1 cellular context compared by ENCODE assay signal in genomic region chr6:11093591-11094410, GRCh38.
A peak's percentile ranks its signal among the peaks of the same experiment; 100 is the strongest.
TF ChIP-seq lines count a peak whose summit lies in the region.

Gene SMIM13 (plus strand): TSS chr6:11093834. CDS start chr6:11094314, 480 bp downstream.

TF ChIP-seq in HepG2, 621 proteins besides CTCF, POLR2A, EP300 and RAD21 (continued from another document and continues in another):
- TF ChIP-seq, protein P1, sequence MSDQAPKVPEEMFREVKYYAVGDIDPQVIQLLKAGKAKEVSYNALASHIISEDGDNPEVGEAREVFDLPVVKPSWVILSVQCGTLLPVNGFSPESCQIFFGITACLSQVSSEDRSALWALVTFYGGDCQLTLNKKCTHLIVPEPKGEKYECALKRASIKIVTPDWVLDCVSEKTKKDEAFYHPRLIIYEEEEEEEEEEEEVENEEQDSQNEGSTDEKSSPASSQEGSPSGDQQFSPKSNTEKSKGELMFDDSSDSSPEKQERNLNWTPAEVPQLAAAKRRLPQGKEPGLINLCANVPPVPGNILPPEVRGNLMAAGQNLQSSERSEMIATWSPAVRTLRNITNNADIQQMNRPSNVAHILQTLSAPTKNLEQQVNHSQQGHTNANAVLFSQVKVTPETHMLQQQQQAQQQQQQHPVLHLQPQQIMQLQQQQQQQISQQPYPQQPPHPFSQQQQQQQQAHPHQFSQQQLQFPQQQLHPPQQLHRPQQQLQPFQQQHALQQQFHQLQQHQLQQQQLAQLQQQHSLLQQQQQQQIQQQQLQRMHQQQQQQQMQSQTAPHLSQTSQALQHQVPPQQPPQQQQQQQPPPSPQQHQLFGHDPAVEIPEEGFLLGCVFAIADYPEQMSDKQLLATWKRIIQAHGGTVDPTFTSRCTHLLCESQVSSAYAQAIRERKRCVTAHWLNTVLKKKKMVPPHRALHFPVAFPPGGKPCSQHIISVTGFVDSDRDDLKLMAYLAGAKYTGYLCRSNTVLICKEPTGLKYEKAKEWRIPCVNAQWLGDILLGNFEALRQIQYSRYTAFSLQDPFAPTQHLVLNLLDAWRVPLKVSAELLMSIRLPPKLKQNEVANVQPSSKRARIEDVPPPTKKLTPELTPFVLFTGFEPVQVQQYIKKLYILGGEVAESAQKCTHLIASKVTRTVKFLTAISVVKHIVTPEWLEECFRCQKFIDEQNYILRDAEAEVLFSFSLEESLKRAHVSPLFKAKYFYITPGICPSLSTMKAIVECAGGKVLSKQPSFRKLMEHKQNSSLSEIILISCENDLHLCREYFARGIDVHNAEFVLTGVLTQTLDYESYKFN (CRISPR knock-in tag; conservative IDR thresholded peaks at IDR 0.05), result peak; percentile 55
- no peak for TF ChIP-seq ZNF841 (CRISPR knock-in tag; IDR thresholded peaks at IDR 0.05; ENCODE audit: borderline replicate concordance)
- no peak for TF ChIP-seq CERS6 (CRISPR knock-in tag; IDR thresholded peaks at IDR 0.05)
- TF ChIP-seq ZNF543 (CRISPR knock-in tag; IDR thresholded peaks at IDR 0.05), result 0 out of 2 replicates have a peak, but pooled peaks have one; percentile 27
- no peak for TF ChIP-seq TRIM24 (CRISPR knock-in tag; IDR thresholded peaks at IDR 0.05)
- no peak for TF ChIP-seq ZNF564 (CRISPR knock-in tag; IDR thresholded peaks at IDR 0.05)
- peak; percentile 68; the same call in 1 of the 2 replicates for TF ChIP-seq FOSL2 (CRISPR knock-in tag; IDR thresholded peaks at IDR 0.05)
- peak; percentile 96; the same call in 1 of the 2 replicates for TF ChIP-seq ZFP91 (CRISPR knock-in tag; IDR thresholded peaks at IDR 0.05; ENCODE audit: borderline replicate concordance)
- peak; percentile 88 for TF ChIP-seq IKZF5 (CRISPR knock-in tag; IDR thresholded peaks at IDR 0.05)
- TF ChIP-seq RXRA (CRISPR knock-in tag; IDR thresholded peaks at IDR 0.05), result peak; percentile 72
- TF ChIP-seq CBX2 (IDR thresholded peaks at IDR 0.05; ENCODE audit: low read depth, low read length), result no peak
- TF ChIP-seq CBX2 (CRISPR knock-in tag; IDR thresholded peaks at IDR 0.05; ENCODE audit: low read depth), result peak; percentile 56
- TF ChIP-seq ZNF800 (CRISPR knock-in tag; IDR thresholded peaks at IDR 0.05), result peak; percentile 47; the same call in 1 of the 2 replicates
- peak; percentile 93; the same call in 1 of the 2 replicates for TF ChIP-seq ZNF597 (CRISPR knock-in tag; IDR thresholded peaks at IDR 0.05)
- peak; percentile 77; the same call in 1 of the 2 replicates for TF ChIP-seq NFKBIZ (CRISPR knock-in tag; IDR thresholded peaks at IDR 0.05)
- peak; percentile 66; the same call in 1 of the 2 replicates for TF ChIP-seq PCBP1 (IDR thresholded peaks at IDR 0.05; ENCODE audit: borderline replicate concordance, low read depth, low read length)
- no peak for TF ChIP-seq CCAR2 (optimal IDR thresholded peaks at IDR 0.05; ENCODE audit: low read depth, low read length)
- TF ChIP-seq MATR3 (CRISPR knock-in tag; IDR thresholded peaks at IDR 0.05), result no peak
- peak; percentile 93; the same call in 1 of the 2 replicates for TF ChIP-seq ZNF704 (CRISPR knock-in tag; IDR thresholded peaks at IDR 0.05; ENCODE audit: borderline replicate concordance)
- no peak; the same call in 1 of the 2 replicates for TF ChIP-seq ZNF432 (CRISPR knock-in tag; IDR thresholded peaks at IDR 0.05; ENCODE audit: borderline replicate concordance)
- peak; percentile 85 for TF ChIP-seq ERF (CRISPR knock-in tag; IDR thresholded peaks at IDR 0.05)
- peak; percentile 74; the same call in 1 of the 2 replicates for TF ChIP-seq ZXDC (CRISPR knock-in tag; IDR thresholded peaks at IDR 0.05)
- peak; percentile 79; the same call in 1 of the 2 replicates for TF ChIP-seq ZFP37 (CRISPR knock-in tag; IDR thresholded peaks at IDR 0.05; ENCODE audit: borderline replicate concordance)
- TF ChIP-seq DDIT3 (CRISPR knock-in tag; IDR thresholded peaks at IDR 0.05), result no peak
- 0 out of 2 replicates have a peak, but pooled peaks have one; percentile 2 for TF ChIP-seq MZF1 (CRISPR knock-in tag; IDR thresholded peaks at IDR 0.05; ENCODE audit: borderline replicate concordance)
- TF ChIP-seq SOX6 (IDR thresholded peaks at IDR 0.05), result no peak
- TF ChIP-seq SOX6 (CRISPR knock-in tag; IDR thresholded peaks at IDR 0.05), result peak; percentile 71
- TF ChIP-seq ZNF629 (CRISPR knock-in tag; conservative IDR thresholded peaks at IDR 0.05), result 0 out of 2 replicates have a peak, but pooled peaks have one; percentile 6
- no peak for TF ChIP-seq NFRKB (IDR thresholded peaks at IDR 0.05)
- TF ChIP-seq ZNF75D (CRISPR knock-in tag; IDR thresholded peaks at IDR 0.05; ENCODE audit: borderline replicate concordance), result no peak
- TF ChIP-seq, protein P2, sequence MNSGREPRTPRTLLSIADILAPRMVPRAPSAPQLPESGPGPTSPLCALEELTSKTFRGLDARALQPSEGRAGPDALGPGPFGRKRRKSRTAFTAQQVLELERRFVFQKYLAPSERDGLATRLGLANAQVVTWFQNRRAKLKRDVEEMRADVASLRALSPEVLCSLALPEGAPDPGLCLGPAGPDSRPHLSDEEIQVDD (CRISPR knock-in tag; IDR thresholded peaks at IDR 0.05; ENCODE audit: borderline replicate concordance), result peak; percentile 65; the same call in 1 of the 2 replicates
- no peak for TF ChIP-seq NCOA5 (CRISPR knock-in tag; IDR thresholded peaks at IDR 0.05)
- peak in 1 of 2 experiments; percentile 47; a peak in 2 of 4 replicates for TF ChIP-seq ATF4 (CRISPR knock-in tag; IDR thresholded peaks at IDR 0.05)
- TF ChIP-seq ZBTB26 (CRISPR knock-in tag; IDR thresholded peaks at IDR 0.05; ENCODE audit: borderline replicate concordance), result 0 out of 2 replicates have a peak, but pooled peaks have one; percentile 28
- peak; percentile 95 for TF ChIP-seq ZMYM4 (CRISPR knock-in tag; IDR thresholded peaks at IDR 0.05)
- peak; percentile 98 for TF ChIP-seq ZFP82 (CRISPR knock-in tag; IDR thresholded peaks at IDR 0.05; ENCODE audit: borderline replicate concordance)
- TF ChIP-seq, protein P3, sequence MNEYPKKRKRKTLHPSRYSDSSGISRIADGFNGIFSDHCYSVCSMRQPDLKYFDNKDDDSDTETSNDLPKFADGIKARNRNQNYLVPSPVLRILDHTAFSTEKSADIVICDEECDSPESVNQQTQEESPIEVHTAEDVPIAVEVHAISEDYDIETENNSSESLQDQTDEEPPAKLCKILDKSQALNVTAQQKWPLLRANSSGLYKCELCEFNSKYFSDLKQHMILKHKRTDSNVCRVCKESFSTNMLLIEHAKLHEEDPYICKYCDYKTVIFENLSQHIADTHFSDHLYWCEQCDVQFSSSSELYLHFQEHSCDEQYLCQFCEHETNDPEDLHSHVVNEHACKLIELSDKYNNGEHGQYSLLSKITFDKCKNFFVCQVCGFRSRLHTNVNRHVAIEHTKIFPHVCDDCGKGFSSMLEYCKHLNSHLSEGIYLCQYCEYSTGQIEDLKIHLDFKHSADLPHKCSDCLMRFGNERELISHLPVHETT (CRISPR knock-in tag; conservative IDR thresholded peaks at IDR 0.05), result peak; percentile 32; the same call in 1 of the 2 replicates
- TF ChIP-seq GABPB1 (CRISPR knock-in tag; IDR thresholded peaks at IDR 0.05), result peak; percentile 89
